8 cellular contexts compared by ENCODE assay signal in the genomic region with DNA sequence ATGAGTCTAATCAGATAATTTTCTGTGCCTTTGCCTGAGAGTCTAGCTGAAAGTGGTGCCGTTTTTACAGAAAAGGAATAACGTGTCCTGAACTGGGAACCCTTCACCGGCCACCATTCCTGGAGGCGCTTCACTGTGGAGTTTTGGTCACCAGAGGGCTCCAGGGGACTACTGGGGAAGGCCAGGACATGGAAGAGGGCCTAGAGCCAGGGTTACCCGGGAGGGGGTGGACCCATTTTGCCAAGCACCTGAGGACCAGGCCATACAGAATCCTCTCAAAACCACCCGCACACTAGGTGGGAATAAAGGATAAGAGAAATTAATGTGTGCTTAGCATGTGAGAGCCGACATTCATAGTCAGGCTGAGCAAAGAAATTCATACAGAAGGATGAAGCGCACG.
A peak's percentile ranks its signal among the peaks of the same experiment; 100 is the strongest.
DNase-seq lines count a peak whose midpoint lies in the region; ATAC-seq, FAIRE-seq and TF ChIP-seq lines count a peak whose summit lies in the region.
"Not testable (repeated sequence)": the region's sequence is repeated elsewhere in the genome, so short reads cannot be mapped to it uniquely, and the experiment has no call there.

No MANE protein-coding gene starts in this region.

- not testable (repeated sequence) for TF ChIP-seq POLR2A in body of pancreas (IDR thresholded peaks at IDR 0.05); HepG2 (IDR thresholded peaks at IDR 0.05; ENCODE audit: insufficient read depth in 1 of 2, low read depth in 2 of 2, low read length in 2 of 2)

- H4K8ac ChIP-seq in trophoblast cell (ENCODE audit: low read depth, low read length): not testable (repeated sequence)

- not testable (repeated sequence) for H4K91ac ChIP-seq in trophoblast cell (ENCODE audit: low read depth, low read length)

- H3K27ac ChIP-seq in body of pancreas; HepG2 (ENCODE audit: extremely low read length, insufficient read depth, low read length); trophoblast cell (ENCODE audit: low read depth, low read length); upper lobe of right lung: not testable (repeated sequence)

- H4K12ac ChIP-seq in trophoblast cell (ENCODE audit: low read depth, low read length): not testable (repeated sequence)

- not testable (repeated sequence) for H3K27me3 ChIP-seq in Caco-2 (replicated peaks; ENCODE audit: control insufficient read depth, insufficient read depth, low read length); body of pancreas; trophoblast cell (ENCODE audit: insufficient read depth, low read length); upper lobe of right lung
- H3K27me3 ChIP-seq in HepG2 (ENCODE audit: control insufficient read depth in 1 of 2, insufficient read depth in 2 of 2, low read length in 2 of 2): peaks cover 0 to 19% of the 10 kb centered on the region in 2 experiments; a peak in 3 of 5 replicates

- not testable (repeated sequence) for H3K4me3 ChIP-seq in Caco-2 (ENCODE audit: low read depth, low read length); body of pancreas; HepG2 (replicated peaks in 1 of 3; ENCODE audit: insufficient read depth in 1 of 3, low read depth in 2 of 3, low read length in 3 of 3); trophoblast cell (ENCODE audit: low read depth, low read length); upper lobe of right lung

- H3K4me2 ChIP-seq in HepG2 (ENCODE audit: low read depth, low read length): peak overlapping the region; percentile 25
- H3K4me2 ChIP-seq in trophoblast cell (ENCODE audit: low read length): not testable (repeated sequence)

- not testable (repeated sequence) for H3K9me3 ChIP-seq in Caco-2; body of pancreas; HepG2 (ENCODE audit: low read length); trophoblast cell (ENCODE audit: insufficient read depth, low read depth, low read length); upper lobe of right lung

- CTCF ChIA-PET in Caco-2 (lab: Charles Lee): not testable (repeated sequence)
- CTCF ChIA-PET in HepG2 (lab: Yijun Ruan, JAX; ENCODE audit: low intra/inter-chr PET ratio, low total read pairs): interaction anchor here (0.6 to 3.5 kb wide), 4 partner anchors 75 to 465 kb away, joined by 3 to 96 read pairs (median 7); no protein-coding TSS in a partner anchor

- not testable (repeated sequence) for H2BK120ac ChIP-seq in trophoblast cell (ENCODE audit: insufficient read depth, low read length, poor library complexity)

- not testable (repeated sequence) for H3K9me3 Mint-ChIP-seq in Caco-2 (ENCODE audit: unreplicated experiment)

- not testable (repeated sequence) for H3K23ac ChIP-seq in trophoblast cell (ENCODE audit: low read length)

- H4K20me1 ChIP-seq in HepG2 (ENCODE audit: insufficient read depth, low read length): not testable (repeated sequence)

- ATAC-seq in body of pancreas (peak; percentile 96), Right ventricle myocardium superior (ENCODE audit: poor library complexity) (peak; percentile 90), HepG2 (peak; percentile 78), upper lobe of right lung (peak; percentile 90)

- not testable (repeated sequence) for H2BK5ac ChIP-seq in trophoblast cell (ENCODE audit: low read depth, low read length, poor library complexity)

- POLR2A ChIA-PET in Caco-2 (lab: Charles Lee): not testable (repeated sequence)
- POLR2A ChIA-PET in HepG2 (lab: Yijun Ruan, JAX): interaction anchor here (1.3 kb wide), 1 partner anchor 118 kb away, joined by 4 read pairs; no protein-coding TSS in a partner anchor

- in situ Hi-C loops in HepG2 (cut with HindIII; ENCODE audit: extremely low pct_ligation_motif_present, low pct_unique_long_range_greater_than_20kb): not testable (repeated sequence)

- H3K9ac ChIP-seq in HepG2 (ENCODE audit: insufficient read depth, low read depth, low read length); trophoblast cell (ENCODE audit: low read length): not testable (repeated sequence)

- TF ChIP-seq CTCF in Caco-2 (IDR thresholded peaks at IDR 0.05; ENCODE audit: insufficient read depth in 1 of 2, low read depth in 1 of 2, low read length in 1 of 2, severe bottlenecking in 1 of 2, unreplicated experiment in 1 of 2) (peak; percentile 43 to 54), LNCAP (IDR thresholded peaks at IDR 0.05) (peak; percentile 44), body of pancreas (IDR thresholded peaks at IDR 0.05) (peak; percentile 46 to 80 (median 72)), HepG2 (CRISPR knock-in tag; IDR thresholded peaks at IDR 0.05) (peak; percentile 96), upper lobe of right lung (IDR thresholded peaks at IDR 0.05) (peak; percentile 57)

- FAIRE-seq in HepG2 (lab: Jason Lieb, UNC): peak; percentile 81

- not testable (repeated sequence) for H3K4ac ChIP-seq in trophoblast cell (ENCODE audit: low read depth, low read length)

- H3K36me3 Mint-ChIP-seq in Caco-2 (ENCODE audit: insufficient read depth, unreplicated experiment): not testable (repeated sequence)

- H3K79me1 ChIP-seq in trophoblast cell (ENCODE audit: low read length): not testable (repeated sequence)

- DNase-seq in Caco-2 (peak; percentile 62), SHP77 treated with DMSO at 0.1 percent for 48 hours (lab: John Stamatoyannopoulos, UW) (peak; percentile 6), body of pancreas (peak; percentile 65 to 75 (median 70)), HepG2 (ENCODE audit: low spot score) (peak; percentile 73), trophoblast cell (peak; percentile 23 to 47)
- not testable (repeated sequence) for DNase-seq in Right ventricle myocardium superior, upper lobe of right lung

- H3K14ac ChIP-seq in trophoblast cell (ENCODE audit: low read length): not testable (repeated sequence)

- not testable (repeated sequence) for H2AK5ac ChIP-seq in trophoblast cell (ENCODE audit: low read length)

- H3K4me1 ChIP-seq in Caco-2, upper lobe of right lung: not testable (repeated sequence)
- H3K4me1 ChIP-seq in body of pancreas (peaks cover 17% of the 10 kb centered on the region), HepG2 (ENCODE audit: insufficient read depth, low read length) (peaks cover 36% of the 10 kb centered on the region), trophoblast cell (ENCODE audit: control insufficient read depth in 1 of 2, insufficient read depth in 2 of 2, low read length in 2 of 2) (peaks cover 12 to 13% of the 10 kb centered on the region in 2 experiments)

- not testable (repeated sequence) for BruUV-seq in Caco-2 (replicated peaks; lab: Mats Ljungman, UMichigan); HepG2 (replicated peaks; lab: Mats Ljungman, UMichigan)

- not testable (repeated sequence) for H3K27me3 Mint-ChIP-seq in Caco-2 (ENCODE audit: insufficient read depth, unreplicated experiment)

- not testable (repeated sequence) for H3K4me3 Mint-ChIP-seq in Caco-2 (ENCODE audit: unreplicated experiment)

- H3K18ac ChIP-seq in trophoblast cell (ENCODE audit: low read length): not testable (repeated sequence)

- H2BK12ac ChIP-seq in trophoblast cell (ENCODE audit: low read length): not testable (repeated sequence)

- H3K79me2 ChIP-seq in HepG2 (ENCODE audit: insufficient read depth, low read length); trophoblast cell (ENCODE audit: control insufficient read depth, insufficient read depth, low read length, poor library complexity): not testable (repeated sequence)

- intact Hi-C loops in Caco-2 (cut with micrococcal nuclease; ENCODE audit: unreplicated experiment) (loop anchor here (1.0 kb wide), 2 partner anchors 118 to 465 kb away; no protein-coding TSS in a partner anchor), body of pancreas (cut with DNase I) (loop anchor here (5.0 kb wide), 1 partner anchor 115 kb away; the partner anchor contains the start of gene ALKAL2), Right ventricle myocardium superior (cut with DNase I) (loop anchor here (5.0 kb wide), 1 partner anchor 120 kb away; no protein-coding TSS in a partner anchor), HepG2 (cut with micrococcal nuclease; ENCODE audit: unreplicated experiment) (loop anchor here (1.0 kb wide), 2 partner anchors 74 to 118 kb away; no protein-coding TSS in a partner anchor)
- intact Hi-C loops in upper lobe of right lung (cut with DNase I): not testable (repeated sequence)

- TF ChIP-seq RAD21 in HepG2 (CRISPR knock-in tag; IDR thresholded peaks at IDR 0.05): peak; percentile 95

- TF ChIP-seq EP300 in HepG2 (IDR thresholded peaks at IDR 0.05; ENCODE audit: low read depth in 2 of 2, low read length in 2 of 2); HepG2 (CRISPR knock-in tag; IDR thresholded peaks at IDR 0.05; ENCODE audit: borderline replicate concordance): not testable (repeated sequence)

- H3K36me3 ChIP-seq in Caco-2 (ENCODE audit: control insufficient read depth, insufficient read depth, low read length); body of pancreas (replicated peaks in 1 of 2; ENCODE audit: insufficient read depth in 1 of 2, low read depth in 2 of 2); HepG2 (replicated peaks in 1 of 2; ENCODE audit: control insufficient read depth in 1 of 2, insufficient read depth in 2 of 2, low read length in 2 of 2); trophoblast cell (ENCODE audit: control insufficient read depth in 1 of 2, insufficient read depth in 2 of 2, low read length in 2 of 2); upper lobe of right lung: not testable (repeated sequence)

- not testable (repeated sequence) for H2AFZ ChIP-seq in HepG2 (ENCODE audit: low read length); trophoblast cell (ENCODE audit: insufficient read depth, low read length, poor library complexity)

- WGBS in body of pancreas, 2 donors: 40 to 41% methylated on average over 9 of the region's 9 CpGs
- WGBS in HepG2 (ENCODE audit: low lambda C conversion rate): 30% methylated on average over 9 of the region's 9 CpGs
- WGBS in trophoblast cell (ENCODE audit: extremely low coverage, insufficient coverage, insufficient read length): no CpG with 5 or more reads among the region's 9 CpGs

- H3K4me1 Mint-ChIP-seq in Caco-2 (ENCODE audit: low read depth, unreplicated experiment): not testable (repeated sequence)

- H3K27ac Mint-ChIP-seq in Caco-2 (ENCODE audit: unreplicated experiment): not testable (repeated sequence)

Comparison
In these comparisons a context has a peak if more than half of its experiments do, and no peak if none do; other contexts are left out.
1. CTCF ChIP-seq: peak in every context shown above with its lines; median percentile 96 in HepG2; 72 in body of pancreas; 57 in upper lobe of right lung; 48 in Caco-2; 44 in LNCAP.